Comparison of ENCODE assay signal across 10 cellular contexts in genomic region chr17:7852262-7852670, GRCh38. TPM values are rescaled to one million over a fixed set of nuclear protein-coding genes. Genes with fewer than 3 reads are reported as not detected.
DNase-seq lines count a peak whose midpoint lies in the region; ATAC-seq, FAIRE-seq and TF ChIP-seq lines count a peak whose summit lies in the region.
"Had no signal": no experiment of that assay in that cellular context is flagged by ENCODE, and none has a peak within 500 bp of the region (broad histone marks: within the 10 kb centered on the region; RNA-seq: fewer than 3 reads in every experiment).

No MANE protein-coding gene starts in this region.

- TF ChIP-seq EP300 in HepG2 (IDR thresholded peaks at IDR 0.05; ENCODE audit: low read depth in 2 of 2, low read length in 2 of 2) (no peak), HepG2 (CRISPR knock-in tag; IDR thresholded peaks at IDR 0.05; ENCODE audit: borderline replicate concordance) (no peak)

- peaks cover 13% of the 10 kb centered on the region for H3K4me1 Mint-ChIP-seq in activated T-helper 1 cell treated with anti-CD3 and anti-CD28 coated beads, Interleukin-12 subunit alpha, Interleukin-12 subunit beta, Interleukin-2, Interleukin-4 antibody, amounts not matched to agents 30 ng/mL and 10 ng/mL and 1 ng/mL, durations not matched to agents 14 hours and 24 hours and 36 hours (ENCODE audit: low read depth)
- peaks cover 17% of the 10 kb centered on the region for H3K4me1 Mint-ChIP-seq in type B pancreatic cell (ENCODE audit: unreplicated experiment)

- H3K36me3 ChIP-seq in HepG2 (replicated peaks in 1 of 2; ENCODE audit: control insufficient read depth in 1 of 2, insufficient read depth in 2 of 2, low read length in 2 of 2): peaks cover 27 to 42% of the 10 kb centered on the region in 2 experiments

- H3K79me2 ChIP-seq in HepG2 (ENCODE audit: insufficient read depth, low read length): no peaks in the 10 kb centered on the region

- no peak overlapping the region for H3K4me2 ChIP-seq in HepG2 (ENCODE audit: low read depth, low read length)

- POLR2A ChIA-PET in HepG2 (lab: Yijun Ruan, JAX): no interaction called here

- TF ChIP-seq RAD21 in HepG2 (CRISPR knock-in tag; IDR thresholded peaks at IDR 0.05): no peak

- H4K20me1 ChIP-seq in HepG2 (ENCODE audit: insufficient read depth, low read length): peaks cover 7% of the 10 kb centered on the region

- TF ChIP-seq CTCF in HepG2 (CRISPR knock-in tag; IDR thresholded peaks at IDR 0.05) (no peak), type B pancreatic cell (conservative IDR thresholded peaks at IDR 0.05) (no peak)

- H3K9me3 ChIP-seq in HepG2 (ENCODE audit: low read length): no peaks in the 10 kb centered on the region
- H3K9me3 ChIP-seq: left lung, MG63 had no signal

- no peak overlapping the region for H3K9ac ChIP-seq in HepG2 (ENCODE audit: insufficient read depth, low read depth, low read length)

- peaks cover 45% of the 10 kb centered on the region for H3K36me3 Mint-ChIP-seq in activated T-helper 1 cell treated with anti-CD3 and anti-CD28 coated beads, Interleukin-12 subunit alpha, Interleukin-12 subunit beta, Interleukin-2, Interleukin-4 antibody, amounts not matched to agents 30 ng/mL and 10 ng/mL and 1 ng/mL, durations not matched to agents 14 hours and 24 hours and 36 hours (ENCODE audit: low read depth)
- H3K36me3 Mint-ChIP-seq in type B pancreatic cell: peaks cover 10% of the 10 kb centered on the region

- H3K9me3 Mint-ChIP-seq in activated T-helper 1 cell treated with anti-CD3 and anti-CD28 coated beads, Interleukin-12 subunit alpha, Interleukin-12 subunit beta, Interleukin-2, Interleukin-4 antibody, amounts not matched to agents 30 ng/mL and 10 ng/mL and 1 ng/mL, durations not matched to agents 14 hours and 24 hours and 36 hours: no peaks in the 10 kb centered on the region
- no peaks in the 10 kb centered on the region for H3K9me3 Mint-ChIP-seq in type B pancreatic cell

- H3K4me3 ChIP-seq in HepG2 (replicated peaks in 1 of 3; ENCODE audit: insufficient read depth in 1 of 3, low read depth in 2 of 3, low read length in 3 of 3): no peak overlapping the region
- H3K4me3 ChIP-seq: MG63 had no signal

- peak; percentile 7 for DNase-seq in stimulated activated CD4-positive, alpha-beta T cell treated with anti-CD3 and anti-CD28 coated beads, Interleukin-15, amount 100 ng/mL, for 24 hours
- no peak for DNase-seq in stimulated activated CD4-positive, alpha-beta T cell treated with anti-CD3 and anti-CD28 coated beads, Interleukin-4, amount 100 ng/mL, for 4 hours
- no peak for DNase-seq in activated T-helper 1 cell treated with anti-CD3 and anti-CD28 coated beads, Interleukin-12 subunit alpha, Interleukin-12 subunit beta, Interleukin-2, Interleukin-4 antibody, amounts not matched to agents 30 ng/mL and 10 ng/mL and 1 ng/mL, durations not matched to agents 14 hours and 24 hours and 36 hours (ENCODE audit: low spot score)
- DNase-seq in HepG2 (ENCODE audit: low spot score) (no peak), type B pancreatic cell (ENCODE audit: extremely low spot score, unreplicated experiment) (no peak), NCI-H146 treated with DMSO at 0.1 percent for 48 hours (lab: John Stamatoyannopoulos, UW; ENCODE audit: unreplicated experiment) (no peak), C1 segment of cervical spinal cord (lab: John Stamatoyannopoulos, UW) (no peak)

- ATAC-seq in HepG2: no peak
- no peak for ATAC-seq in HG02759 (IDR thresholded peaks at IDR 0.05; ENCODE audit: unreplicated experiment)

- peaks cover 15% of the 10 kb centered on the region for H3K4me1 ChIP-seq in HepG2 (ENCODE audit: insufficient read depth, low read length)

- H3K27ac ChIP-seq in HepG2 (ENCODE audit: extremely low read length, insufficient read depth, low read length): no peak overlapping the region
- H3K27ac ChIP-seq: left lung had no signal

- in situ Hi-C loops in HepG2 (cut with HindIII; ENCODE audit: extremely low pct_ligation_motif_present, low pct_unique_long_range_greater_than_20kb): no loop called here

- H3K27ac Mint-ChIP-seq in activated T-helper 1 cell treated with anti-CD3 and anti-CD28 coated beads, Interleukin-12 subunit alpha, Interleukin-12 subunit beta, Interleukin-2, Interleukin-4 antibody, amounts not matched to agents 30 ng/mL and 10 ng/mL and 1 ng/mL, durations not matched to agents 14 hours and 24 hours and 36 hours: no peak overlapping the region
- peak overlapping the region; percentile 39 for H3K27ac Mint-ChIP-seq in type B pancreatic cell

- WGBS in HepG2 (ENCODE audit: low lambda C conversion rate): 98% methylated on average over 18 of the region's 20 CpGs

- no peaks in the 10 kb centered on the region for H3K27me3 ChIP-seq in HepG2 (ENCODE audit: control insufficient read depth in 1 of 2, insufficient read depth in 2 of 2, low read length in 2 of 2)
- H3K27me3 ChIP-seq: left lung, MG63 had no signal

- no peak for TF ChIP-seq POLR2A in HepG2 (IDR thresholded peaks at IDR 0.05; ENCODE audit: insufficient read depth in 1 of 2, low read depth in 2 of 2, low read length in 2 of 2)

- H3K4me3 Mint-ChIP-seq in activated T-helper 1 cell treated with anti-CD3 and anti-CD28 coated beads, Interleukin-12 subunit alpha, Interleukin-12 subunit beta, Interleukin-2, Interleukin-4 antibody, amounts not matched to agents 30 ng/mL and 10 ng/mL and 1 ng/mL, durations not matched to agents 14 hours and 24 hours and 36 hours: peak overlapping the region; percentile 65
- H3K4me3 Mint-ChIP-seq in type B pancreatic cell: no peak overlapping the region

- intact Hi-C loops in activated T-helper 1 cell treated with anti-CD3 and anti-CD28 coated beads, Interleukin-12 subunit alpha, Interleukin-12 subunit beta, Interleukin-2, Interleukin-4 antibody, amounts not matched to agents 30 ng/mL and 10 ng/mL and 1 ng/mL, durations not matched to agents 14 hours and 24 hours and 36 hours (cut with micrococcal nuclease): loop anchor here (10.0 kb wide), 1 partner anchor 837 kb away; the partner anchor contains the start of gene RNASEK
- intact Hi-C loops in HepG2 (cut with micrococcal nuclease; ENCODE audit: unreplicated experiment): no loop called here

- FAIRE-seq in HepG2 (lab: Jason Lieb, UNC): no peak

- no peak overlapping the region for H2AFZ ChIP-seq in HepG2 (ENCODE audit: low read length)

- CTCF ChIA-PET in HepG2 (lab: Yijun Ruan, JAX; ENCODE audit: low intra/inter-chr PET ratio, low total read pairs): interaction anchor here (1.2 to 2.7 kb wide), 4 partner anchors 17 to 45 kb away, joined by 4 to 28 read pairs (median 5); no protein-coding TSS in a partner anchor

- BruUV-seq in HepG2 (replicated peaks; lab: Mats Ljungman, UMichigan): no TSS peak

- H3K27me3 Mint-ChIP-seq in activated T-helper 1 cell treated with anti-CD3 and anti-CD28 coated beads, Interleukin-12 subunit alpha, Interleukin-12 subunit beta, Interleukin-2, Interleukin-4 antibody, amounts not matched to agents 30 ng/mL and 10 ng/mL and 1 ng/mL, durations not matched to agents 14 hours and 24 hours and 36 hours (ENCODE audit: insufficient read depth): no peaks in the 10 kb centered on the region
- no peaks in the 10 kb centered on the region for H3K27me3 Mint-ChIP-seq in type B pancreatic cell

RNA-seq across cellular contexts. Expression of gene TMEM88, which starts 2.6 kb away (rescaled TPM):
- 7.4 TPM in 2 replicates for total RNA-seq in activated T-helper 1 cell treated with anti-CD3 and anti-CD28 coated beads, Interleukin-12 subunit alpha, Interleukin-12 subunit beta, Interleukin-2, Interleukin-4 antibody, amounts not matched to agents 30 ng/mL and 10 ng/mL and 1 ng/mL, durations not matched to agents 14 hours and 24 hours and 36 hours
- total RNA-seq in HepG2 (2016; rRNA removed; fragmentation: Illumina TruSeq; extraction: Trizol): 0.31 TPM in 1 of 2 replicates, not detected in the other
- not detected in 2 replicates for total RNA-seq in HepG2 (2016; cell fraction: cytosol; rRNA removed; fragmentation: Illumina TruSeq; extraction: Trizol; ENCODE audit: low read depth)
- 0.19 TPM in 1 of 2 replicates, not detected in the other for total RNA-seq in HepG2 (2016; cell fraction: insoluble cytoplasmic fraction; rRNA removed; fragmentation: Illumina TruSeq; extraction: Trizol)
- total RNA-seq in HepG2 (2016; cell fraction: membrane; rRNA removed; fragmentation: Illumina TruSeq; extraction: Trizol): not detected in 2 replicates
- 1.1 TPM in 1 of 2 replicates, not detected in the other for total RNA-seq in HepG2 (2016; cell fraction: nucleus; rRNA removed; fragmentation: Illumina TruSeq; extraction: Trizol)
- polyA plus RNA-seq in HepG2 (2011; rRNA removed): 0.66 and 0.84 TPM in 2 replicates
- 0.08 and 0.43 TPM in 2 replicates for polyA plus RNA-seq in HepG2 (2011; cell fraction: cytosol; rRNA removed)
- polyA plus RNA-seq in HepG2 (2011; cell fraction: nucleus; rRNA removed): 7.3 and 9.6 TPM in 2 replicates
- 0.51 and 1.9 TPM in 2 replicates for polyA plus RNA-seq in HepG2 (2012)
- 0.26 and 0.33 TPM in 2 replicates for polyA plus RNA-seq in HepG2 (2016; cell fraction: cytosol; fragmentation: Illumina TruSeq; extraction: Trizol; ENCODE audit: low read depth)
- polyA plus RNA-seq in HepG2 (2016; cell fraction: insoluble cytoplasmic fraction; fragmentation: Illumina TruSeq; extraction: Trizol; ENCODE audit: low read depth): 0.28 and 0.30 TPM in 2 replicates
- 0.23 and 0.27 TPM in 2 replicates for polyA plus RNA-seq in HepG2 (2016; cell fraction: membrane; fragmentation: Illumina TruSeq; extraction: Trizol; ENCODE audit: low read depth)
- 4.6 and 6.5 TPM in 2 replicates for polyA plus RNA-seq in HepG2 (2016; cell fraction: nucleus; fragmentation: Illumina TruSeq; extraction: Trizol; ENCODE audit: insufficient read depth, low read depth)
- 0.36 TPM in 1 of 2 replicates, not detected in the other for polyA minus RNA-seq in HepG2 (2011; rRNA and poly(A)+ RNA removed; ENCODE audit: low replicate concordance)
- not detected in 2 replicates for polyA minus RNA-seq in HepG2 (2011; cell fraction: cytosol; rRNA and poly(A)+ RNA removed)
- polyA minus RNA-seq in HepG2 (2011; cell fraction: nucleus; rRNA and poly(A)+ RNA removed): 1.3 and 2.7 TPM in 2 replicates
- total RNA-seq in type B pancreatic cell (ENCODE audit: low replicate concordance): 4.5 and 10.2 TPM in 2 replicates

RNA-seq across cellular contexts. Expression of gene NAA38, which starts 5.1 kb away (rescaled TPM):
- total RNA-seq in activated T-helper 1 cell treated with anti-CD3 and anti-CD28 coated beads, Interleukin-12 subunit alpha, Interleukin-12 subunit beta, Interleukin-2, Interleukin-4 antibody, amounts not matched to agents 30 ng/mL and 10 ng/mL and 1 ng/mL, durations not matched to agents 14 hours and 24 hours and 36 hours: 36.4 and 43.5 TPM in 2 replicates
- total RNA-seq in HepG2 (2016; rRNA removed; fragmentation: Illumina TruSeq; extraction: Trizol) (91.6 and 105 TPM in 2 replicates), type B pancreatic cell (ENCODE audit: low replicate concordance) (43.6 and 64.9 TPM in 2 replicates)
- 62.3 and 74.3 TPM in 2 replicates for total RNA-seq in HepG2 (2016; cell fraction: cytosol; rRNA removed; fragmentation: Illumina TruSeq; extraction: Trizol; ENCODE audit: low read depth)
- total RNA-seq in HepG2 (2016; cell fraction: insoluble cytoplasmic fraction; rRNA removed; fragmentation: Illumina TruSeq; extraction: Trizol): 94.6 and 120 TPM in 2 replicates
- 54.2 and 67.7 TPM in 2 replicates for total RNA-seq in HepG2 (2016; cell fraction: membrane; rRNA removed; fragmentation: Illumina TruSeq; extraction: Trizol)
- total RNA-seq in HepG2 (2016; cell fraction: nucleus; rRNA removed; fragmentation: Illumina TruSeq; extraction: Trizol): 37.3 and 42.0 TPM in 2 replicates
- polyA plus RNA-seq in HepG2 (2011; rRNA removed): 43.9 and 46.9 TPM in 2 replicates
- polyA plus RNA-seq in HepG2 (2011; cell fraction: cytosol; rRNA removed): 35.2 and 66.3 TPM in 2 replicates
- 36.8 and 49.2 TPM in 2 replicates for polyA plus RNA-seq in HepG2 (2011; cell fraction: nucleus; rRNA removed)
- polyA plus RNA-seq in HepG2 (2012): 19.2 and 22.5 TPM in 2 replicates
- polyA plus RNA-seq in HepG2 (2016; cell fraction: cytosol; fragmentation: Illumina TruSeq; extraction: Trizol; ENCODE audit: low read depth): 53.8 and 75.0 TPM in 2 replicates
- 69.5 and 79.8 TPM in 2 replicates for polyA plus RNA-seq in HepG2 (2016; cell fraction: insoluble cytoplasmic fraction; fragmentation: Illumina TruSeq; extraction: Trizol; ENCODE audit: low read depth)
- 39.8 and 49.0 TPM in 2 replicates for polyA plus RNA-seq in HepG2 (2016; cell fraction: membrane; fragmentation: Illumina TruSeq; extraction: Trizol; ENCODE audit: low read depth)
- 46.6 and 50.5 TPM in 2 replicates for polyA plus RNA-seq in HepG2 (2016; cell fraction: nucleus; fragmentation: Illumina TruSeq; extraction: Trizol; ENCODE audit: insufficient read depth, low read depth)
- 21.5 and 58.0 TPM in 2 replicates for polyA minus RNA-seq in HepG2 (2011; rRNA and poly(A)+ RNA removed; ENCODE audit: low replicate concordance)
- 35.5 and 51.8 TPM in 2 replicates for polyA minus RNA-seq in HepG2 (2011; cell fraction: cytosol; rRNA and poly(A)+ RNA removed)
- polyA minus RNA-seq in HepG2 (2011; cell fraction: nucleus; rRNA and poly(A)+ RNA removed): 13.3 and 23.4 TPM in 2 replicates

RNA-seq across cellular contexts. Expression of gene CYB5D1, which starts 5.5 kb away (rescaled TPM):
- 11.8 and 12.7 TPM in 2 replicates for total RNA-seq in activated T-helper 1 cell treated with anti-CD3 and anti-CD28 coated beads, Interleukin-12 subunit alpha, Interleukin-12 subunit beta, Interleukin-2, Interleukin-4 antibody, amounts not matched to agents 30 ng/mL and 10 ng/mL and 1 ng/mL, durations not matched to agents 14 hours and 24 hours and 36 hours
- total RNA-seq in HepG2 (2016; rRNA removed; fragmentation: Illumina TruSeq; extraction: Trizol): 17.0 and 21.4 TPM in 2 replicates
- total RNA-seq in HepG2 (2016; cell fraction: cytosol; rRNA removed; fragmentation: Illumina TruSeq; extraction: Trizol; ENCODE audit: low read depth): 1.1 TPM in 2 replicates
- 16.9 and 20.4 TPM in 2 replicates for total RNA-seq in HepG2 (2016; cell fraction: insoluble cytoplasmic fraction; rRNA removed; fragmentation: Illumina TruSeq; extraction: Trizol)
- 9.5 and 12.3 TPM in 2 replicates for total RNA-seq in HepG2 (2016; cell fraction: membrane; rRNA removed; fragmentation: Illumina TruSeq; extraction: Trizol)
- total RNA-seq in HepG2 (2016; cell fraction: nucleus; rRNA removed; fragmentation: Illumina TruSeq; extraction: Trizol): 9.1 and 10.0 TPM in 2 replicates
- polyA plus RNA-seq in HepG2 (2011; rRNA removed): 7.9 and 8.9 TPM in 2 replicates
- polyA plus RNA-seq in HepG2 (2011; cell fraction: cytosol; rRNA removed): 7.7 and 8.1 TPM in 2 replicates
- polyA plus RNA-seq in HepG2 (2011; cell fraction: nucleus; rRNA removed): 7.1 and 7.3 TPM in 2 replicates
- polyA plus RNA-seq in HepG2 (2012): 5.1 and 7.4 TPM in 2 replicates
- polyA plus RNA-seq in HepG2 (2016; cell fraction: cytosol; fragmentation: Illumina TruSeq; extraction: Trizol; ENCODE audit: low read depth): 1.4 and 1.9 TPM in 2 replicates
- 20.6 and 21.0 TPM in 2 replicates for polyA plus RNA-seq in HepG2 (2016; cell fraction: insoluble cytoplasmic fraction; fragmentation: Illumina TruSeq; extraction: Trizol; ENCODE audit: low read depth)
- polyA plus RNA-seq in HepG2 (2016; cell fraction: membrane; fragmentation: Illumina TruSeq; extraction: Trizol; ENCODE audit: low read depth): 6.2 and 7.1 TPM in 2 replicates
- 14.1 and 14.8 TPM in 2 replicates for polyA plus RNA-seq in HepG2 (2016; cell fraction: nucleus; fragmentation: Illumina TruSeq; extraction: Trizol; ENCODE audit: insufficient read depth, low read depth)
- polyA minus RNA-seq in HepG2 (2011; rRNA and poly(A)+ RNA removed; ENCODE audit: low replicate concordance): 9.3 and 30.2 TPM in 2 replicates
- 4.3 and 5.6 TPM in 2 replicates for polyA minus RNA-seq in HepG2 (2011; cell fraction: cytosol; rRNA and poly(A)+ RNA removed)
- 4.2 and 6.0 TPM in 2 replicates for polyA minus RNA-seq in HepG2 (2011; cell fraction: nucleus; rRNA and poly(A)+ RNA removed)
- 16.6 and 17.9 TPM in 2 replicates for total RNA-seq in type B pancreatic cell (ENCODE audit: low replicate concordance)

RNA-seq across cellular contexts. Expression of gene KDM6B, which starts 18.2 kb away (rescaled TPM):
- total RNA-seq in activated T-helper 1 cell treated with anti-CD3 and anti-CD28 coated beads, Interleukin-12 subunit alpha, Interleukin-12 subunit beta, Interleukin-2, Interleukin-4 antibody, amounts not matched to agents 30 ng/mL and 10 ng/mL and 1 ng/mL, durations not matched to agents 14 hours and 24 hours and 36 hours: 163 and 177 TPM in 2 replicates
- total RNA-seq in HepG2 (2016; rRNA removed; fragmentation: Illumina TruSeq; extraction: Trizol) (2.1 and 2.2 TPM in 2 replicates), type B pancreatic cell (ENCODE audit: low replicate concordance) (69.1 and 85.1 TPM in 2 replicates)
- 0.30 and 1.9 TPM in 2 replicates for total RNA-seq in HepG2 (2016; cell fraction: cytosol; rRNA removed; fragmentation: Illumina TruSeq; extraction: Trizol; ENCODE audit: low read depth)
- total RNA-seq in HepG2 (2016; cell fraction: insoluble cytoplasmic fraction; rRNA removed; fragmentation: Illumina TruSeq; extraction: Trizol): 1.3 and 1.6 TPM in 2 replicates
- total RNA-seq in HepG2 (2016; cell fraction: membrane; rRNA removed; fragmentation: Illumina TruSeq; extraction: Trizol): 1.7 and 3.1 TPM in 2 replicates
- 5.8 and 6.2 TPM in 2 replicates for total RNA-seq in HepG2 (2016; cell fraction: nucleus; rRNA removed; fragmentation: Illumina TruSeq; extraction: Trizol)
- polyA plus RNA-seq in HepG2 (2011; rRNA removed): 1.3 and 1.9 TPM in 2 replicates
- polyA plus RNA-seq in HepG2 (2011; cell fraction: cytosol; rRNA removed): 0.42 and 0.82 TPM in 2 replicates
- polyA plus RNA-seq in HepG2 (2011; cell fraction: nucleus; rRNA removed): 18.1 and 23.2 TPM in 2 replicates
- polyA plus RNA-seq in HepG2 (2012): 8.4 and 13.6 TPM in 2 replicates
- polyA plus RNA-seq in HepG2 (2016; cell fraction: cytosol; fragmentation: Illumina TruSeq; extraction: Trizol; ENCODE audit: low read depth): 0.37 and 0.83 TPM in 2 replicates
- polyA plus RNA-seq in HepG2 (2016; cell fraction: insoluble cytoplasmic fraction; fragmentation: Illumina TruSeq; extraction: Trizol; ENCODE audit: low read depth): 2.4 and 4.0 TPM in 2 replicates
- polyA plus RNA-seq in HepG2 (2016; cell fraction: membrane; fragmentation: Illumina TruSeq; extraction: Trizol; ENCODE audit: low read depth): 0.80 and 1.7 TPM in 2 replicates
- polyA plus RNA-seq in HepG2 (2016; cell fraction: nucleus; fragmentation: Illumina TruSeq; extraction: Trizol; ENCODE audit: insufficient read depth, low read depth): 21.8 and 22.9 TPM in 2 replicates
- 3.6 and 8.2 TPM in 2 replicates for polyA minus RNA-seq in HepG2 (2011; rRNA and poly(A)+ RNA removed; ENCODE audit: low replicate concordance)
- polyA minus RNA-seq in HepG2 (2011; cell fraction: cytosol; rRNA and poly(A)+ RNA removed): 2.2 and 3.8 TPM in 2 replicates
- 18.7 and 21.1 TPM in 2 replicates for polyA minus RNA-seq in HepG2 (2011; cell fraction: nucleus; rRNA and poly(A)+ RNA removed)

RNA-seq across cellular contexts. Expression of gene CHD3, which starts 36.3 kb away (rescaled TPM):
- total RNA-seq in activated T-helper 1 cell treated with anti-CD3 and anti-CD28 coated beads, Interleukin-12 subunit alpha, Interleukin-12 subunit beta, Interleukin-2, Interleukin-4 antibody, amounts not matched to agents 30 ng/mL and 10 ng/mL and 1 ng/mL, durations not matched to agents 14 hours and 24 hours and 36 hours: 125 and 133 TPM in 2 replicates
- total RNA-seq in HepG2 (2016; rRNA removed; fragmentation: Illumina TruSeq; extraction: Trizol): 3.3 and 3.7 TPM in 2 replicates
- total RNA-seq in HepG2 (2016; cell fraction: cytosol; rRNA removed; fragmentation: Illumina TruSeq; extraction: Trizol; ENCODE audit: low read depth): 0.20 and 0.53 TPM in 2 replicates
- 1.6 and 3.6 TPM in 2 replicates for total RNA-seq in HepG2 (2016; cell fraction: insoluble cytoplasmic fraction; rRNA removed; fragmentation: Illumina TruSeq; extraction: Trizol)
- 1.1 and 3.2 TPM in 2 replicates for total RNA-seq in HepG2 (2016; cell fraction: membrane; rRNA removed; fragmentation: Illumina TruSeq; extraction: Trizol)
- total RNA-seq in HepG2 (2016; cell fraction: nucleus; rRNA removed; fragmentation: Illumina TruSeq; extraction: Trizol): 4.7 and 9.3 TPM in 2 replicates
- polyA plus RNA-seq in HepG2 (2011; rRNA removed): 2.7 and 3.3 TPM in 2 replicates
- polyA plus RNA-seq in HepG2 (2011; cell fraction: cytosol; rRNA removed): 1.8 and 1.9 TPM in 2 replicates
- 21.5 and 21.6 TPM in 2 replicates for polyA plus RNA-seq in HepG2 (2011; cell fraction: nucleus; rRNA removed)
- 6.4 and 10.0 TPM in 2 replicates for polyA plus RNA-seq in HepG2 (2012)
- polyA plus RNA-seq in HepG2 (2016; cell fraction: cytosol; fragmentation: Illumina TruSeq; extraction: Trizol; ENCODE audit: low read depth): 0.57 and 0.75 TPM in 2 replicates
- polyA plus RNA-seq in HepG2 (2016; cell fraction: insoluble cytoplasmic fraction; fragmentation: Illumina TruSeq; extraction: Trizol; ENCODE audit: low read depth): 1.8 and 5.2 TPM in 2 replicates
- polyA plus RNA-seq in HepG2 (2016; cell fraction: membrane; fragmentation: Illumina TruSeq; extraction: Trizol; ENCODE audit: low read depth): 1.1 and 1.3 TPM in 2 replicates
- 15.5 and 16.4 TPM in 2 replicates for polyA plus RNA-seq in HepG2 (2016; cell fraction: nucleus; fragmentation: Illumina TruSeq; extraction: Trizol; ENCODE audit: insufficient read depth, low read depth)
- 8.0 and 73.1 TPM in 2 replicates for polyA minus RNA-seq in HepG2 (2011; rRNA and poly(A)+ RNA removed; ENCODE audit: low replicate concordance)
- polyA minus RNA-seq in HepG2 (2011; cell fraction: cytosol; rRNA and poly(A)+ RNA removed): 3.3 and 3.9 TPM in 2 replicates
- polyA minus RNA-seq in HepG2 (2011; cell fraction: nucleus; rRNA and poly(A)+ RNA removed): 9.1 and 12.4 TPM in 2 replicates
- total RNA-seq in type B pancreatic cell (ENCODE audit: low replicate concordance): 170 and 172 TPM in 2 replicates
